In the genomic region with DNA sequence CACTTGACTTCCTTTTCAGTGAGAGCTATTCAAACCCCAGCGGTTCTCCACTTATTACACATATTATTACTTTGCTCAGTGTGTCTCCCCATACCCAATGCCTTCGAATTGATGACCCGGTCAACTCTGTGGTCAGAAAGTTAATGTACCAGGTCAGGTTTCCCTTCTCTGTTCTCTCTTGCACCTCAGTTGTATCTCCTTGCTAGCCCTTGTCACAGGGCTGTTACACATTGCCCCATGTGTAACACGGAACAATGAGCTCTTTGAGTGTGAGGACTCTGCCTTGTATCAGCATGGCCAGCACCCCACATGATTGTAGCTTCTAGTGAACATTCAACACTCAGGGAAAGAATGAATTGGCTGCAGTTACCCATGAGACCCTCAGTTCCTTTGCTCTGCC, we compare ENCODE assay signal across 20 cellular contexts.
"Had no signal": no experiment of that assay in that cellular context is flagged by ENCODE, and none has a peak within 500 bp of the region (broad histone marks: within the 10 kb centered on the region; RNA-seq: fewer than 3 reads in every experiment).

No MANE protein-coding gene starts in this region.

- H3K36me3 Mint-ChIP-seq: type B pancreatic cell had no signal

- H3K36me3 ChIP-seq: cardiac muscle cell, colonic mucosa, esophagus muscularis mucosa, right atrium auricular region had no signal

- H3K27ac Mint-ChIP-seq: activated CD8-positive, alpha-beta memory T cell treated with anti-CD3 and anti-CD28 coated beads, Interleukin-2, amount 10 ng/mL, durations not matched to agents 7 days and 5 days; T-cell; type B pancreatic cell had no signal

- DNase-seq: activated CD4-positive, alpha-beta T cell treated with anti-CD3 and anti-CD28 coated beads for 1 hour; activated CD4-positive, alpha-beta T cell treated with anti-CD3 and anti-CD28 coated beads, Interleukin-2, amount 50 U/mL, for 48 hours; activated CD8-positive, alpha-beta memory T cell treated with anti-CD3 and anti-CD28 coated beads, Interleukin-2, amount 10 ng/mL, durations not matched to agents 7 days and 5 days; activated naive CD4-positive, alpha-beta T cell treated with anti-CD3 and anti-CD28 coated beads, Interleukin-2, amount 50 U/mL, for 16 hours; activated T-cell treated with anti-CD3 and anti-CD28 coated beads, Interleukin-2, amount 50 U/mL, for 1 hour; colonic mucosa; lower lobe of right lung; naive B cell; stimulated activated CD4-positive, alpha-beta T cell treated with anti-CD3 and anti-CD28 coated beads, Interleukin-15, amount 100 ng/mL, for 24 hours; stimulated activated CD4-positive, alpha-beta T cell treated with anti-CD3 and anti-CD28 coated beads, Interleukin-4, amount 100 ng/mL, for 1 hour; stimulated activated naive CD4-positive, alpha-beta T cell; T-cell had no signal

- ATAC-seq: activated CD8-positive, alpha-beta memory T cell treated with anti-CD3 and anti-CD28 coated beads, Interleukin-2, amount 10 ng/mL, durations not matched to agents 7 days and 5 days; lower lobe of right lung; T-cell had no signal

- H3K27me3 Mint-ChIP-seq: activated CD8-positive, alpha-beta memory T cell treated with anti-CD3 and anti-CD28 coated beads, Interleukin-2, amount 10 ng/mL, durations not matched to agents 7 days and 5 days; naive B cell; T-cell had no signal

- FAIRE-seq: astrocyte had no signal

- H3K4me1 ChIP-seq: colonic mucosa, esophagus muscularis mucosa, lower lobe of right lung, parathyroid adenoma, right atrium auricular region had no signal

- H3K4me3 Mint-ChIP-seq: activated CD8-positive, alpha-beta memory T cell treated with anti-CD3 and anti-CD28 coated beads, Interleukin-2, amount 10 ng/mL, durations not matched to agents 7 days and 5 days; T-cell; type B pancreatic cell had no signal

- H3K27ac ChIP-seq: cardiac muscle cell, colonic mucosa, esophagus muscularis mucosa, lower lobe of right lung, parathyroid adenoma, right atrium auricular region, skin epidermis, VCaP had no signal

- H3K27me3 ChIP-seq: cardiac muscle cell, colonic mucosa, esophagus muscularis mucosa, right atrium auricular region had no signal

- H3K4me3 ChIP-seq: cardiac muscle cell, colonic mucosa, esophagus muscularis mucosa, lower lobe of right lung, right atrium auricular region, skin epidermis had no signal

- H3K4me1 Mint-ChIP-seq: activated CD8-positive, alpha-beta memory T cell treated with anti-CD3 and anti-CD28 coated beads, Interleukin-2, amount 10 ng/mL, durations not matched to agents 7 days and 5 days; T-cell had no signal

- H3K9me3 ChIP-seq: colonic mucosa, esophagus muscularis mucosa, lower lobe of right lung, right atrium auricular region had no signal
